ENCODE assay signal across 13 cellular contexts in genomic region chr6:4466260-4466659, GRCh38.
DNase-seq lines count a peak whose midpoint lies in the region; ATAC-seq, FAIRE-seq and TF ChIP-seq lines count a peak whose summit lies in the region.
"Had no signal": no experiment of that assay in that cellular context is flagged by ENCODE, and none has a peak within 500 bp of the region (broad histone marks: within the 10 kb centered on the region; RNA-seq: fewer than 3 reads in every experiment).

No MANE protein-coding gene starts in this region.

- peaks cover 2% of the 10 kb centered on the region for H3K4me1 ChIP-seq in IMR-90 (ENCODE audit: control insufficient read depth, insufficient read depth, low read length)
- no peaks in the 10 kb centered on the region for H3K4me1 ChIP-seq in prostate gland (replicated peaks)
- no peaks in the 10 kb centered on the region for H3K4me1 ChIP-seq in ascending aorta

- no peak overlapping the region for H4K91ac ChIP-seq in IMR-90 (ENCODE audit: insufficient read depth, low read depth, low read length)

- peak; percentile 68 for DNase-seq in IMR-90
- peak; percentile 15 for DNase-seq in RPMI8226
- DNase-seq in fibroblast of peridontal ligament (ENCODE audit: extremely low read depth): peak; percentile 15
- peak; percentile 54 for DNase-seq in prostate gland (ENCODE audit: low spot score)
- no peak for DNase-seq in NCI-H2196 treated with DMSO at 0.1 percent for 48 hours (lab: John Stamatoyannopoulos, UW; ENCODE audit: unreplicated experiment)
- DNase-seq in NCI-H146 (lab: John Stamatoyannopoulos, UW): no peak
- DNase-seq in ascending aorta (ENCODE audit: low spot score in 2 of 2): no peak
- no peak for DNase-seq in GM19239 (ENCODE audit: insufficient read length, low spot score)
- DNase-seq: activated B cell treated with CpG ODN at 0.5 μM for 24 hours; GF-D8; glutamatergic neuron; NK-92 treated with Interleukin-12 subunit alpha and Interleukin-12 subunit beta, amount 100 ng/mL, for 24 hours had no signal

- 0 out of 2 replicates have a peak overlapping the region, but pooled peaks have one; percentile 6 for H3K4me2 ChIP-seq in IMR-90 (ENCODE audit: low read depth, low read length)

- H4K20me1 ChIP-seq in IMR-90 (ENCODE audit: insufficient read depth, low read length): no peaks in the 10 kb centered on the region

- WGBS in IMR-90 (ENCODE audit: extremely low coverage in 2 of 2, insufficient read length in 1 of 2), 2 experiments: 7% methylated on average over 2 of the region's 7 CpGs; no CpG with 5 or more reads in 1 of the 2 experiments
- WGBS in prostate gland: 25% methylated on average over 7 of the region's 7 CpGs

- H3K9ac ChIP-seq in IMR-90 (ENCODE audit: low read depth, low read length): no peak overlapping the region

- H3K27ac ChIP-seq in IMR-90 (ENCODE audit: insufficient read depth, low read length) (no peak overlapping the region), prostate gland (no peak overlapping the region), ascending aorta (no peak overlapping the region)
- H3K27ac ChIP-seq: skin epidermis had no signal

- dilution Hi-C loops in IMR-90 (cut with HindIII; ENCODE audit: low sequenced_read_pairs, unreplicated experiment): no loop called here

- ATAC-seq in IMR-90 (ENCODE audit: low read depth): peak; percentile 46

- H3K23ac ChIP-seq in IMR-90 (ENCODE audit: low read depth, low read length): no peak overlapping the region

- H4K8ac ChIP-seq in IMR-90 (ENCODE audit: low read depth in 2 of 2, low read length in 2 of 2): no peak overlapping the region

- H2AK9ac ChIP-seq in IMR-90 (replicated peaks; ENCODE audit: low read depth, low read length, poor library complexity): no peak overlapping the region

- no peak for TF ChIP-seq RAD21 in IMR-90 (IDR thresholded peaks at IDR 0.05; ENCODE audit: low read length)

- H3K56ac ChIP-seq in IMR-90 (ENCODE audit: extremely low read depth, insufficient read depth, low read length): no peak overlapping the region

- H2BK15ac ChIP-seq in IMR-90 (ENCODE audit: low read depth, low read length): peak overlapping the region; percentile 22; the same call in 1 of the 3 replicates

- no peak overlapping the region for H3K4me3 ChIP-seq in IMR-90 (ENCODE audit: insufficient read depth, low read depth, low read length)
- H3K4me3 ChIP-seq in prostate gland: no peak overlapping the region
- H3K4me3 ChIP-seq in ascending aorta: no peak overlapping the region
- H3K4me3 ChIP-seq: skin epidermis had no signal

- H3K9me3 ChIP-seq in IMR-90 (ENCODE audit: control insufficient read depth, insufficient read depth, low read length) (peaks cover 7% of the 10 kb centered on the region), prostate gland (no peaks in the 10 kb centered on the region), ascending aorta (peaks cover 0 to 9% of the 10 kb centered on the region in 2 donors)

- BruUV-seq in IMR-90 (replicated peaks; lab: Mats Ljungman, UMichigan): no TSS peak

- TF ChIP-seq CTCF in IMR-90 (conservative IDR thresholded peaks at IDR 0.05; ENCODE audit: low read depth, low read length) (no peak), prostate gland (IDR thresholded peaks at IDR 0.05) (no peak), ascending aorta (IDR thresholded peaks at IDR 0.05) (no peak)

- no peak overlapping the region for H2AK5ac ChIP-seq in IMR-90 (ENCODE audit: low read depth, low read length)

- H3K14ac ChIP-seq in IMR-90 (replicated peaks; ENCODE audit: low read depth, low read length): no peak overlapping the region

- H3K36me3 ChIP-seq in IMR-90 (ENCODE audit: control insufficient read depth, insufficient read depth, low read length) (no peaks in the 10 kb centered on the region), prostate gland (no peaks in the 10 kb centered on the region), ascending aorta (no peaks in the 10 kb centered on the region)

- peak overlapping the region; percentile 2; the same call in 1 of the 2 replicates for H3K4ac ChIP-seq in IMR-90 (ENCODE audit: low read depth, low read length)

- FAIRE-seq in GM19239 (lab: Jason Lieb, UNC): no peak

- no peak for TF ChIP-seq POLR2A in IMR-90 (IDR thresholded peaks at IDR 0.05; ENCODE audit: low read depth, low read length)
- no peak for TF ChIP-seq POLR2A in prostate gland (IDR thresholded peaks at IDR 0.05)

- in situ Hi-C loops in IMR-90 (cut with MboI; ENCODE audit: low sequenced_read_pairs): no loop called here

- no peak overlapping the region for H4K5ac ChIP-seq in IMR-90 (ENCODE audit: low read depth, low read length)

- no peak overlapping the region for H2BK120ac ChIP-seq in IMR-90 (ENCODE audit: low read depth, low read length)

- CTCF ChIA-PET in IMR-90 (lab: Yijun Ruan, JAX): no interaction called here

- peak overlapping the region; percentile 69 for H2AFZ ChIP-seq in IMR-90 (replicated peaks; ENCODE audit: low read length, poor library complexity)

- intact Hi-C loops in IMR-90 (cut with micrococcal nuclease) (no loop called here), prostate gland (cut with DNase I) (loop anchor here (10.0 kb wide), 1 partner anchor 111 kb away; no protein-coding TSS in a partner anchor), ascending aorta (cut with DNase I) (no loop called here)

- no peak overlapping the region for H2BK5ac ChIP-seq in IMR-90 (ENCODE audit: low read depth, low read length, poor library complexity, severe bottlenecking)

- peaks cover 5% of the 10 kb centered on the region; the same call in 1 of the 2 replicates for H3K9me1 ChIP-seq in IMR-90 (ENCODE audit: insufficient read depth, low read length)

- no peak overlapping the region for H3K18ac ChIP-seq in IMR-90 (ENCODE audit: low read depth, low read length)

- no peaks in the 10 kb centered on the region for H3K27me3 ChIP-seq in IMR-90 (ENCODE audit: control insufficient read depth, insufficient read depth, low read length)
- no peaks in the 10 kb centered on the region for H3K27me3 ChIP-seq in prostate gland (replicated peaks; ENCODE audit: insufficient read depth)
- no peaks in the 10 kb centered on the region for H3K27me3 ChIP-seq in ascending aorta

- peak overlapping the region; percentile 3 for H2BK20ac ChIP-seq in IMR-90 (ENCODE audit: low read depth, low read length)

- POLR2A ChIA-PET in IMR-90 (lab: Charles Lee; ENCODE audit: unreplicated experiment): no interaction called here

- no peaks in the 10 kb centered on the region for H3K79me1 ChIP-seq in IMR-90 (ENCODE audit: low read depth in 1 of 2, low read length in 2 of 2)

TF ChIP-seq in IMR-90, 13 proteins besides CTCF, POLR2A, EP300 and RAD21:
- TF ChIP-seq CHD1 (IDR thresholded peaks at IDR 0.05; ENCODE audit: low read depth, low read length): no peak
- TF ChIP-seq CEBPB (IDR thresholded peaks at IDR 0.05; ENCODE audit: low read depth, low read length): no peak
- TF ChIP-seq FOS (IDR thresholded peaks at IDR 0.05; ENCODE audit: low read depth, low read length): no peak
- no peak for TF ChIP-seq ELK1 (IDR thresholded peaks at IDR 0.05; ENCODE audit: borderline replicate concordance, low read depth, low read length)
- no peak for TF ChIP-seq SMC3 (IDR thresholded peaks at IDR 0.05; ENCODE audit: low read depth, low read length)
- TF ChIP-seq NFE2L2 (IDR thresholded peaks at IDR 0.05; ENCODE audit: low read depth, low read length): no peak
- TF ChIP-seq USF2 (IDR thresholded peaks at IDR 0.05; ENCODE audit: low read depth, low read length): no peak
- no peak for TF ChIP-seq BHLHE40 (IDR thresholded peaks at IDR 0.05; ENCODE audit: low read depth, low read length)
- no peak for TF ChIP-seq MXI1 (IDR thresholded peaks at IDR 0.05; ENCODE audit: borderline replicate concordance, low read depth, low read length)
- TF ChIP-seq MAFK (IDR thresholded peaks at IDR 0.05; ENCODE audit: low read depth, low read length): no peak
- TF ChIP-seq RCOR1 (IDR thresholded peaks at IDR 0.05; ENCODE audit: insufficient replicate concordance, low read length): no peak
TF ChIP-seq in IMR-90: peak in this region for 0.

Comparison
In these comparisons a context has a peak if more than half of its experiments do, and no peak if none do; other contexts are left out.
1. DNase-seq: peak in IMR-90 (single experiment), RPMI8226 (single experiment), fibroblast of peridontal ligament (single experiment) and prostate gland (single experiment); none in NCI-H2196 treated with DMSO at 0.1 percent for 48 hours (single experiment), NCI-H146 (single experiment), ascending aorta (0 of 2) and GM19239 (single experiment).